Comparison of ENCODE assay signal across 12 cellular contexts in genomic region chr3:123755085-123755484, GRCh38.
DNase-seq lines count a peak whose midpoint lies in the region; ATAC-seq and TF ChIP-seq lines count a peak whose summit lies in the region.
"Had no signal": no experiment of that assay in that cellular context is flagged by ENCODE, and none has a peak within 500 bp of the region (broad histone marks: within the 10 kb centered on the region; RNA-seq: fewer than 3 reads in every experiment).

No MANE protein-coding gene starts in this region.

- H3K36me3 ChIP-seq in Peyer's patch (no peaks in the 10 kb centered on the region), prostate gland (no peaks in the 10 kb centered on the region)

- no peak for ATAC-seq in HG03460 (IDR thresholded peaks at IDR 0.05; ENCODE audit: unreplicated experiment)
- no peak for ATAC-seq in esophagus mucosa
- no peak for ATAC-seq in HG02970 (IDR thresholded peaks at IDR 0.05; ENCODE audit: low FRiP score, unreplicated experiment)
- ATAC-seq: foreskin keratinocyte had no signal

- 50% methylated on average over 3 of the region's 3 CpGs for WGBS in prostate gland

- no peaks in the 10 kb centered on the region for H3K9me3 ChIP-seq in Peyer's patch
- H3K9me3 ChIP-seq in prostate gland, result no peaks in the 10 kb centered on the region

- in situ Hi-C loops in Caki2 (cut with HindIII; ENCODE audit: low pct_unique_long_range_greater_than_20kb, low sequenced_read_pairs), result loop anchor here (10.0 kb wide), 1 partner anchor 60 kb away; no protein-coding TSS in a partner anchor

- peaks cover 0 to 10% (median 0%) of the 10 kb centered on the region in 4 donors for H3K4me1 ChIP-seq in Peyer's patch
- no peaks in the 10 kb centered on the region for H3K4me1 ChIP-seq in prostate gland (replicated peaks)
- H3K4me1 ChIP-seq: foreskin keratinocyte had no signal

- H3K27me3 ChIP-seq in Peyer's patch (no peaks in the 10 kb centered on the region), prostate gland (replicated peaks; ENCODE audit: insufficient read depth) (no peaks in the 10 kb centered on the region)
- H3K27me3 ChIP-seq: foreskin keratinocyte had no signal

- TF ChIP-seq CTCF in Peyer's patch (IDR thresholded peaks at IDR 0.05) (peak in 2 of 6 experiments; percentile 30 to 38), prostate gland (IDR thresholded peaks at IDR 0.05) (peak in 1 of 4 experiments; percentile 5), GM20000 (IDR thresholded peaks at IDR 0.05; ENCODE audit: extremely low read depth, missing control alignments) (no peak)

- H3K27ac ChIP-seq in Peyer's patch (peak overlapping the region in 2 of 4 donors; percentile 12 to 31), prostate gland (peak overlapping the region in 1 of 2 donors; percentile 33)
- H3K27ac ChIP-seq: foreskin keratinocyte had no signal

- H3K4me3 ChIP-seq in Peyer's patch, result no peak overlapping the region
- no peak overlapping the region for H3K4me3 ChIP-seq in prostate gland

- TF ChIP-seq POLR2A in Peyer's patch (IDR thresholded peaks at IDR 0.05) (no peak), prostate gland (IDR thresholded peaks at IDR 0.05) (no peak)

- DNase-seq in Caki2 (ENCODE audit: low read depth) (peak; percentile 92), Peyer's patch (peak in 2 of 3 donors; percentile 68 to 77), kidney tubule cell (ENCODE audit: low spot score) (peak; percentile 98), prostate gland (ENCODE audit: low spot score) (peak; percentile 49), GM20000 (ENCODE audit: low spot score) (no peak)
- DNase-seq: activated effector memory CD4-positive, alpha-beta T cell treated with Interleukin-2 at 50 U/mL for 16 hours; foreskin keratinocyte; NCI-H2171; substantia nigra had no signal

- intact Hi-C loops in prostate gland (cut with DNase I), result no loop called here
